ENCODE assay signal across 23 cellular contexts in genomic region chr10:132827423-132827789, GRCh38. TPM values are rescaled to one million over a fixed set of nuclear protein-coding genes. Genes with fewer than 3 reads are reported as not detected.
"Had no signal": no experiment of that assay in that cellular context is flagged by ENCODE, and none has a peak within 500 bp of the region (broad histone marks: within the 10 kb centered on the region; RNA-seq: fewer than 3 reads in every experiment).

No MANE protein-coding gene starts in this region.

- DNase-seq: Karpas-422, KG1, MG63, NCI-H1092, NCI-H1105 treated with DMSO at 0.1 percent for 48 hours, NCI-H1417 treated with DMSO at 0.1 percent for 48 hours, NCI-H146, NCI-H187, NCI-H2029, NCI-H2081 treated with DMSO at 0.1 percent for 48 hours, NCI-H2171, NCI-H226, NCI-H446, NCI-H510A, NCI-H524 treated with DMSO at 0.1 percent for 48 hours, NCI-H69, NCI-H774, SHP77 treated with DMSO at 0.1 percent for 48 hours, SJCRH30 had no signal

- H3K4me3 ChIP-seq: MG63, SJCRH30 had no signal

- H3K9me3 ChIP-seq: MG63, SJCRH30 had no signal

- H3K27me3 ChIP-seq: SJCRH30 had no signal

- H3K4me1 ChIP-seq: SJCRH30 had no signal

- H3K27ac ChIP-seq: HL-60, RWPE1, SJCRH30 had no signal

- ATAC-seq: Panc1, SK-N-SH treated with all-trans-retinoic acid at 6 μM for 48 hours had no signal

- H3K36me3 ChIP-seq: MG63, SJCRH30 had no signal

RNA-seq across cellular contexts. Expression of gene NKX6-2, which starts 41.5 kb away (rescaled TPM):
- total RNA-seq: SJCRH30 had no signal
